Comparison of ENCODE assay signal across 8 cellular contexts in the genomic region with DNA sequence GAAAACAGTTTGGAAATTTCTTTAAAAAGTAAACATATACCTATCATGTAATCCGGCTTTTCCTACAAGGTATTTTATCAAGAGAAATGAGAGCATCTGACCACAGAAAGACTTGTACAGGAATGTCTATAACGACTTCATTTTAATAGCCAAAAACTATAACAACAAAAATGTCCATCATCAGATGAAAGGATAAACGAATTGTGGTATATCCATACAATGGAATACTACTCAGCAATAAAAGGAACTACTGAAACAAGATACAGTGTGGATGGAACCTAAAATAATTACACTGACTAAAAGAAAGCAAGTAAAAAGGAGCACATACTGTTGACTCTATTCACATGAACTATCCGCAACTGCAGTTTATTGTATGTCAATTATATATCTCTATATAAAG. TPM values are rescaled to one million over a fixed set of nuclear protein-coding genes. Genes with fewer than 3 reads are reported as not detected.
"Had no signal": no experiment of that assay in that cellular context is flagged by ENCODE, and none has a peak within 500 bp of the region (broad histone marks: within the 10 kb centered on the region; RNA-seq: fewer than 3 reads in every experiment).

No MANE protein-coding gene starts in this region.

- DNase-seq: IMR-90, KBM-7 had no signal

- H3K27ac ChIP-seq: HL-60 had no signal

- ATAC-seq: HepG2, K562 had no signal

- H3K4me3 ChIP-seq: K562 had no signal

RNA-seq across cellular contexts. Expression of gene FTMT, which starts 1.4 kb away (rescaled TPM):
- total RNA-seq: HepG2, HT-29, HT1080, IMR-90, K562 had no signal
- polyA plus RNA-seq: HepG2, IgD-negative memory B cell, IMR-90, K562 had no signal
